Comparison of ENCODE assay signal across 28 cellular contexts in the genomic region with DNA sequence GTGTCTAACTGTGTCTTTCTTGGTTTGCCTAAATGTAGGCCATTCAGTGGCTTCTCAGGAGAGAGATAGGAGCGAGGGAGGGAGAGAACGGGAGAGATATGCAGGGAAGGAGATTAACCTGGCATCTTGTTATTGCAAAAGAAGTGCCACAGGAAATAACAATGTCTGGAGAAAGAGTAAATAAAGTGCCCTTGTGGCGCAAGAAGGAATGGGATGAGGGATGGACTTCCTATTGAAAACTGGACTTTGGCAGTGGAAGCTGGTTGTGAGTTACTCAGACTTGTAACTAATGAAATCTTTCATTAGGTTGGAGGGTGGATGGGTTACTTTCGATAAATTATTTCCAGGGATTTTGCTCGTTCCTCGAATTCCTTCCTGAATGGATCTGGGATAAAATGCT.
DNase-seq lines count a peak whose midpoint lies in the region; ATAC-seq, FAIRE-seq and TF ChIP-seq lines count a peak whose summit lies in the region.
"Had no signal": no experiment of that assay in that cellular context is flagged by ENCODE, and none has a peak within 500 bp of the region (broad histone marks: within the 10 kb centered on the region; RNA-seq: fewer than 3 reads in every experiment).

No MANE protein-coding gene starts in this region.

- no peak for FAIRE-seq in A549 (lab: Jason Lieb, UNC)
- FAIRE-seq: GM12878 had no signal

- no peak for TF ChIP-seq EP300 in A549 (IDR thresholded peaks at IDR 0.05)

- TF ChIP-seq CTCF in A549 (IDR thresholded peaks at IDR 0.05) = no peak
- TF ChIP-seq CTCF in epithelial cell of proximal tubule (conservative IDR thresholded peaks at IDR 0.05; ENCODE audit: low read depth, low read length) = peak; percentile 18

- peak overlapping the region; percentile 49 for H3K4me2 ChIP-seq in A549
- H3K4me2 ChIP-seq: BLaER1 had no signal

- WGBS in A549 (ENCODE audit: missing lambda C conversion rate) = 70% methylated on average over 6 of the region's 6 CpGs

- H3K4me1 ChIP-seq in A549 = peaks cover 15% of the 10 kb centered on the region
- H3K4me1 ChIP-seq: HAP-1 had no signal

- no peak for ATAC-seq in A549
- ATAC-seq in HG02588 (IDR thresholded peaks at IDR 0.05; ENCODE audit: unreplicated experiment) = no peak
- ATAC-seq in GM19023 (IDR thresholded peaks at IDR 0.05; ENCODE audit: unreplicated experiment) = no peak
- ATAC-seq: GM12878 had no signal

- H3K4me3 ChIP-seq in A549 (no peak overlapping the region), epithelial cell of proximal tubule (ENCODE audit: low read depth, low read length) (no peak overlapping the region)
- H3K4me3 ChIP-seq: BLaER1, GM12878, GM23248, HAP-1, SK-N-MC had no signal

- DNase-seq in A549 (ENCODE audit: low read depth in 1 of 2, low spot score in 1 of 2) (peak in 1 of 2 experiments; percentile 24), M059J (ENCODE audit: low read depth) (peak; percentile 8), epithelial cell of proximal tubule (ENCODE audit: low read depth) (peak; percentile 76), renal cortical epithelial cell (ENCODE audit: low read depth) (peak; percentile 92), hepatic stellate cell (ENCODE audit: low spot score) (no peak), ecto neural progenitor cell (ENCODE audit: low spot score) (no peak)
- DNase-seq: CD4-positive, alpha-beta T cell; COR-L47; DMS 273 treated with DMSO at 0.1 percent for 48 hours; DND-41; GM23248; KBM-7; NCI-H1105; NCI-H146; NCI-H2029 treated with DMSO at 0.1 percent for 48 hours; NCI-H2227 treated with DMSO at 0.1 percent for 48 hours; NCI-H524; NCI-H774; NK-92 treated with Interleukin-12 subunit alpha and Interleukin-12 subunit beta, amount 100 ng/mL, for 24 hours; SHP77 treated with DMSO at 0.1 percent for 48 hours had no signal

- TF ChIP-seq RAD21 in A549 (conservative IDR thresholded peaks at IDR 0.05 in 1 of 2, IDR thresholded peaks at IDR 0.05 in 1 of 2) = no peak

- CTCF ChIA-PET in A549 (lab: Yijun Ruan, JAX) = interaction anchor here (0.7 kb wide), 1 partner anchor 76 kb away, joined by 3 read pairs; no protein-coding TSS in a partner anchor

- no peaks in the 10 kb centered on the region for H3K9me3 ChIP-seq in A549
- H3K9me3 ChIP-seq: BLaER1, HAP-1 had no signal

- peak overlapping the region; percentile 31 to 46; a peak in 3 of 6 replicates for H3K27ac ChIP-seq in A549
- H3K27ac ChIP-seq: BLaER1, GM23248, HL-60, RWPE1, SK-N-MC had no signal

- no peak for TF ChIP-seq POLR2A in A549 (IDR thresholded peaks at IDR 0.05; ENCODE audit: low read length)

- POLR2A ChIA-PET in A549 (lab: Yijun Ruan, JAX) = interaction anchor here (0.6 kb wide), 1 partner anchor 1316 kb away, joined by 4 read pairs; no protein-coding TSS in a partner anchor

TF ChIP-seq in A549, 52 proteins besides CTCF, POLR2A, EP300 and RAD21:
- TF ChIP-seq, protein P1, sequence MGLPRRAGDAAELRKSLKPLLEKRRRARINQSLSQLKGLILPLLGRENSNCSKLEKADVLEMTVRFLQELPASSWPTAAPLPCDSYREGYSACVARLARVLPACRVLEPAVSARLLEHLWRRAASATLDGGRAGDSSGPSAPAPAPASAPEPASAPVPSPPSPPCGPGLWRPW (IDR thresholded peaks at IDR 0.05) = no peak
- no peak for TF ChIP-seq BHLHE40 (IDR thresholded peaks at IDR 0.05; ENCODE audit: low read depth, low read length)
- TF ChIP-seq HOXB13 (CRISPR knock-in tag; IDR thresholded peaks at IDR 0.05; ENCODE audit: low read depth) = no peak
- TF ChIP-seq ZSCAN20 (CRISPR knock-in tag; IDR thresholded peaks at IDR 0.05) = no peak
- no peak for TF ChIP-seq CHD4 (IDR thresholded peaks at IDR 0.05; ENCODE audit: borderline replicate concordance)
- no peak for TF ChIP-seq TP53 (CRISPR knock-in tag; IDR thresholded peaks at IDR 0.05)
- TF ChIP-seq ELK1 (IDR thresholded peaks at IDR 0.05; ENCODE audit: low read depth, low read length) = no peak
- no peak for TF ChIP-seq HOXB5 (CRISPR knock-in tag; IDR thresholded peaks at IDR 0.05)
- no peak for TF ChIP-seq ESRRA (IDR thresholded peaks at IDR 0.05; ENCODE audit: borderline replicate concordance, low read length)
- TF ChIP-seq JUNB (IDR thresholded peaks at IDR 0.05) = no peak
- no peak for TF ChIP-seq NR3C1 (IDR thresholded peaks at IDR 0.05)
- no peak for TF ChIP-seq SREBF2 (IDR thresholded peaks at IDR 0.05)
- TF ChIP-seq FOSL2 (IDR thresholded peaks at IDR 0.05) = no peak
- TF ChIP-seq FOSL2 (CRISPR knock-in tag; IDR thresholded peaks at IDR 0.05) = no peak
- no peak for TF ChIP-seq ZC3H11A (IDR thresholded peaks at IDR 0.05)
TF ChIP-seq in A549: peak in this region for 0.

Comparison
In these comparisons a context has a peak if more than half of its experiments do, and no peak if none do; other contexts are left out.
1. DNase-seq: peak in M059J (single experiment), epithelial cell of proximal tubule (single experiment) and renal cortical epithelial cell (single experiment); none in hepatic stellate cell (single experiment) and ecto neural progenitor cell (single experiment).